1 cellular context compared by ENCODE assay signal in the genomic region with DNA sequence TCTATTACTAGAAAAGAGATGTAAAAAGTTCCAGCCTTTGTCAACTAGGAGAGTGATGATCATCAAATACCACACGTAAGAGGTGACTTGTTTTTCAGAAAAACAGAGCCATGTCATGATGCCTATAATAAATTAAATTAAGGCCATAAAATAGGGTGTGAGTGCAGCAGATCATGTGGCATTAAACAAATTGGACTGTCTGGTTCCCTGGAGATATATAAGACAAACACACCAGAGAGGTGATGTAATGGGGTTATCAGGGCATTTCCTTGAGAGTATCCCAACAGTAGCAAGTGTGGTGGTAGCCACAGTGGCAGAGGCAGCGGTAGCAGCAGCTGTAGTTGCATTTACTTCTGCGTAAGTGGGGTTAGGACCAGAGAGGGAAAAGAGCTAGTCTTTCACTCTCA.
A peak's percentile ranks its signal among the peaks of the same experiment; 100 is the strongest.
TF ChIP-seq lines count a peak whose summit lies in the region.

No MANE protein-coding gene starts in this region.

TF ChIP-seq in HEK293, 187 proteins besides CTCF, POLR2A, EP300 and RAD21 (continues in another document):
- TF ChIP-seq ZNF114 (tag by site-specific recombination; IDR thresholded peaks at IDR 0.05) = no peak
- TF ChIP-seq, protein P1, sequence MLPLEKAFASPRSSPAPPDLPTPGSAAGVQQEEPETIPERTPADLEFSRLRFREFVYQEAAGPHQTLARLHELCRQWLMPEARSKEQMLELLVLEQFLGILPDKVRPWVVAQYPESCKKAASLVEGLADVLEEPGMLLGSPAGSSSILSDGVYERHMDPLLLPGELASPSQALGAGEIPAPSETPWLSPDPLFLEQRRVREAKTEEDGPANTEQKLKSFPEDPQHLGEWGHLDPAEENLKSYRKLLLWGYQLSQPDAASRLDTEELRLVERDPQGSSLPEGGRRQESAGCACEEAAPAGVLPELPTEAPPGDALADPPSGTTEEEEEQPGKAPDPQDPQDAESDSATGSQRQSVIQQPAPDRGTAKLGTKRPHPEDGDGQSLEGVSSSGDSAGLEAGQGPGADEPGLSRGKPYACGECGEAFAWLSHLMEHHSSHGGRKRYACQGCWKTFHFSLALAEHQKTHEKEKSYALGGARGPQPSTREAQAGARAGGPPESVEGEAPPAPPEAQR (tag by site-specific recombination; IDR thresholded peaks at IDR 0.05) = no peak
- no peak for TF ChIP-seq ZNF571 (tag by site-specific recombination; IDR thresholded peaks at IDR 0.05)
- TF ChIP-seq ZNF239 (tag by site-specific recombination; IDR thresholded peaks at IDR 0.05) = no peak
- TF ChIP-seq ZNF670 (tag by site-specific recombination; IDR thresholded peaks at IDR 0.05; ENCODE audit: low read depth) = no peak
- TF ChIP-seq ZNF26 (tag by site-specific recombination; IDR thresholded peaks at IDR 0.05) = no peak
- no peak for TF ChIP-seq ZBTB7A (tag by site-specific recombination; IDR thresholded peaks at IDR 0.05; ENCODE audit: low read depth)
- TF ChIP-seq SP7 (tag by site-specific recombination; IDR thresholded peaks at IDR 0.05) = 0 out of 2 replicates have a peak, but pooled peaks have one; percentile 33
- TF ChIP-seq, protein P2, sequence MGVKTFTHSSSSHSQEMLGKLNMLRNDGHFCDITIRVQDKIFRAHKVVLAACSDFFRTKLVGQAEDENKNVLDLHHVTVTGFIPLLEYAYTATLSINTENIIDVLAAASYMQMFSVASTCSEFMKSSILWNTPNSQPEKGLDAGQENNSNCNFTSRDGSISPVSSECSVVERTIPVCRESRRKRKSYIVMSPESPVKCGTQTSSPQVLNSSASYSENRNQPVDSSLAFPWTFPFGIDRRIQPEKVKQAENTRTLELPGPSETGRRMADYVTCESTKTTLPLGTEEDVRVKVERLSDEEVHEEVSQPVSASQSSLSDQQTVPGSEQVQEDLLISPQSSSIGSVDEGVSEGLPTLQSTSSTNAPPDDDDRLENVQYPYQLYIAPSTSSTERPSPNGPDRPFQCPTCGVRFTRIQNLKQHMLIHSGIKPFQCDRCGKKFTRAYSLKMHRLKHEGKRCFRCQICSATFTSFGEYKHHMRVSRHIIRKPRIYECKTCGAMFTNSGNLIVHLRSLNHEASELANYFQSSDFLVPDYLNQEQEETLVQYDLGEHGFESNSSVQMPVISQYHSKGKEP (tag by site-specific recombination; IDR thresholded peaks at IDR 0.05) = peak; percentile 93
- no peak for TF ChIP-seq ZNF2 (tag by site-specific recombination; IDR thresholded peaks at IDR 0.05)
- no peak for TF ChIP-seq TCF7L2 (IDR thresholded peaks at IDR 0.05; ENCODE audit: borderline replicate concordance, low read depth, low read length)
- no peak for TF ChIP-seq ZSCAN5A (tag by site-specific recombination; IDR thresholded peaks at IDR 0.05)
- TF ChIP-seq ZNF768 (tag by site-specific recombination; IDR thresholded peaks at IDR 0.05) = no peak
- no peak for TF ChIP-seq ZNF24 (tag by site-specific recombination; IDR thresholded peaks at IDR 0.05)
- TF ChIP-seq REST (tag by site-specific recombination; IDR thresholded peaks at IDR 0.05) = no peak
- TF ChIP-seq, protein P3, sequence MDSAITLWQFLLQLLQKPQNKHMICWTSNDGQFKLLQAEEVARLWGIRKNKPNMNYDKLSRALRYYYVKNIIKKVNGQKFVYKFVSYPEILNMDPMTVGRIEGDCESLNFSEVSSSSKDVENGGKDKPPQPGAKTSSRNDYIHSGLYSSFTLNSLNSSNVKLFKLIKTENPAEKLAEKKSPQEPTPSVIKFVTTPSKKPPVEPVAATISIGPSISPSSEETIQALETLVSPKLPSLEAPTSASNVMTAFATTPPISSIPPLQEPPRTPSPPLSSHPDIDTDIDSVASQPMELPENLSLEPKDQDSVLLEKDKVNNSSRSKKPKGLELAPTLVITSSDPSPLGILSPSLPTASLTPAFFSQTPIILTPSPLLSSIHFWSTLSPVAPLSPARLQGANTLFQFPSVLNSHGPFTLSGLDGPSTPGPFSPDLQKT (IDR thresholded peaks at IDR 0.05; ENCODE audit: borderline replicate concordance, low read depth, low read length) = no peak
- peak; percentile 85 for TF ChIP-seq ATF2 (tag by site-specific recombination; IDR thresholded peaks at IDR 0.05; ENCODE audit: low read depth)
- TF ChIP-seq RBAK (tag by site-specific recombination; IDR thresholded peaks at IDR 0.05) = no peak
- 0 out of 2 replicates have a peak, but pooled peaks have one; percentile 16 for TF ChIP-seq ZNF184 (tag by site-specific recombination; IDR thresholded peaks at IDR 0.05)
- no peak for TF ChIP-seq ZNF174 (tag by site-specific recombination; IDR thresholded peaks at IDR 0.05)
- peak; percentile 60; the same call in 1 of the 2 replicates for TF ChIP-seq ZEB2 (tag by site-specific recombination; IDR thresholded peaks at IDR 0.05)
- TF ChIP-seq ZNF510 (tag by site-specific recombination; IDR thresholded peaks at IDR 0.05; ENCODE audit: insufficient replicate concordance) = no peak
- TF ChIP-seq GLI4 (tag by site-specific recombination; IDR thresholded peaks at IDR 0.05) = no peak
- no peak for TF ChIP-seq BCL11A (tag by site-specific recombination; IDR thresholded peaks at IDR 0.05; ENCODE audit: low read depth)
- TF ChIP-seq ZNF155 (tag by site-specific recombination; IDR thresholded peaks at IDR 0.05) = no peak
- TF ChIP-seq, protein P4, sequence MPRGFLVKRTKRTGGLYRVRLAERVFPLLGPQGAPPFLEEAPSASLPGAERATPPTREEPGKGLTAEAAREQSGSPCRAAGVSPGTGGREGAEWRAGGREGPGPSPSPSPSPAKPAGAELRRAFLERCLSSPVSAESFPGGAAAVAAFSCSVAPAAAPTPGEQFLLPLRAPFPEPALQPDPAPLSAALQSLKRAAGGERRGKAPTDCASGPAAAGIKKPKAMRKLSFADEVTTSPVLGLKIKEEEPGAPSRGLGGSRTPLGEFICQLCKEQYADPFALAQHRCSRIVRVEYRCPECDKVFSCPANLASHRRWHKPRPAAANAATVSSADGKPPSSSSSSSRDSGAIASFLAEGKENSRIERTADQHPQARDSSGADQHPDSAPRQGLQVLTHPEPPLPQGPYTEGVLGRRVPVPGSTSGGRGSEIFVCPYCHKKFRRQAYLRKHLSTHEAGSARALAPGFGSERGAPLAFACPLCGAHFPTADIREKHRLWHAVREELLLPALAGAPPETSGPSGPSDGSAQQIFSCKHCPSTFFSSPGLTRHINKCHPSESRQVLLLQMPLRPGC (tag by site-specific recombination; IDR thresholded peaks at IDR 0.05) = no peak
- peak; percentile 80 for TF ChIP-seq KLF10 (tag by site-specific recombination; IDR thresholded peaks at IDR 0.05)
- TF ChIP-seq KLF1 (tag by site-specific recombination; IDR thresholded peaks at IDR 0.05) = no peak; the same call in 1 of the 2 replicates
- peak; percentile 95 for TF ChIP-seq KLF17 (tag by site-specific recombination; IDR thresholded peaks at IDR 0.05)
- TF ChIP-seq, protein P5, sequence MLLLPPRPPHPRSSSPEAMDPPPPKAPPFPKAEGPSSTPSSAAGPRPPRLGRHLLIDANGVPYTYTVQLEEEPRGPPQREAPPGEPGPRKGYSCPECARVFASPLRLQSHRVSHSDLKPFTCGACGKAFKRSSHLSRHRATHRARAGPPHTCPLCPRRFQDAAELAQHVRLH (tag by site-specific recombination; IDR thresholded peaks at IDR 0.05) = no peak
- TF ChIP-seq, protein P6, sequence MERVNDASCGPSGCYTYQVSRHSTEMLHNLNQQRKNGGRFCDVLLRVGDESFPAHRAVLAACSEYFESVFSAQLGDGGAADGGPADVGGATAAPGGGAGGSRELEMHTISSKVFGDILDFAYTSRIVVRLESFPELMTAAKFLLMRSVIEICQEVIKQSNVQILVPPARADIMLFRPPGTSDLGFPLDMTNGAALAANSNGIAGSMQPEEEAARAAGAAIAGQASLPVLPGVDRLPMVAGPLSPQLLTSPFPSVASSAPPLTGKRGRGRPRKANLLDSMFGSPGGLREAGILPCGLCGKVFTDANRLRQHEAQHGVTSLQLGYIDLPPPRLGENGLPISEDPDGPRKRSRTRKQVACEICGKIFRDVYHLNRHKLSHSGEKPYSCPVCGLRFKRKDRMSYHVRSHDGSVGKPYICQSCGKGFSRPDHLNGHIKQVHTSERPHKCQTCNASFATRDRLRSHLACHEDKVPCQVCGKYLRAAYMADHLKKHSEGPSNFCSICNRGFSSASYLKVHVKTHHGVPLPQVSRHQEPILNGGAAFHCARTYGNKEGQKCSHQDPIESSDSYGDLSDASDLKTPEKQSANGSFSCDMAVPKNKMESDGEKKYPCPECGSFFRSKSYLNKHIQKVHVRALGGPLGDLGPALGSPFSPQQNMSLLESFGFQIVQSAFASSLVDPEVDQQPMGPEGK (tag by site-specific recombination; IDR thresholded peaks at IDR 0.05) = 0 out of 2 replicates have a peak, but pooled peaks have one; percentile 16
- TF ChIP-seq ZNF629 (tag by site-specific recombination; IDR thresholded peaks at IDR 0.05) = peak; percentile 87
